ENCODE assay signal across 8 cellular contexts in genomic region chr11:70755410-70756158, GRCh38.
DNase-seq lines count a peak whose midpoint lies in the region; ATAC-seq and TF ChIP-seq lines count a peak whose summit lies in the region.

No MANE protein-coding gene starts in this region.

- H3K27ac Mint-ChIP-seq in naive B cell, result no peak overlapping the region
- no peak overlapping the region for H3K27ac Mint-ChIP-seq in stimulated activated effector memory CD8-positive, alpha-beta T cell treated with anti-CD3 and anti-CD28 coated beads, Interleukin-12 subunit alpha, Interleukin-12 subunit beta, amount 100 ng/mL, for 72 hours

- H3K27me3 Mint-ChIP-seq in naive B cell, result peaks cover 4 to 26% (median 23%) of the 10 kb centered on the region in 3 donors

- no peak overlapping the region for H3K4me2 ChIP-seq in OCI-LY3 (ENCODE audit: low read length)

- H3K36me3 ChIP-seq in OCI-LY3 (replicated peaks; ENCODE audit: low read depth, low read length), result no peaks in the 10 kb centered on the region
- H3K36me3 ChIP-seq in esophagus squamous epithelium, result no peaks in the 10 kb centered on the region

- ATAC-seq in naive B cell (ENCODE audit: low read depth in 2 of 2) (peak; percentile 48 to 49), GM21717 (IDR thresholded peaks at IDR 0.05; ENCODE audit: unreplicated experiment) (no peak)
- peak; percentile 82 for ATAC-seq in stimulated activated effector memory CD8-positive, alpha-beta T cell treated with anti-CD3 and anti-CD28 coated beads, Interleukin-12 subunit alpha, Interleukin-12 subunit beta, amount 100 ng/mL, for 72 hours

- no peaks in the 10 kb centered on the region for H3K4me1 Mint-ChIP-seq in naive B cell
- no peaks in the 10 kb centered on the region for H3K4me1 Mint-ChIP-seq in stimulated activated effector memory CD8-positive, alpha-beta T cell treated with anti-CD3 and anti-CD28 coated beads, Interleukin-12 subunit alpha, Interleukin-12 subunit beta, amount 100 ng/mL, for 72 hours

- H4K20me1 ChIP-seq in OCI-LY3 (ENCODE audit: insufficient read depth, low read length), result no peaks in the 10 kb centered on the region

- intact Hi-C loops in esophagus squamous epithelium (cut with DNase I), result loop anchor here (5.0 kb wide), 1 partner anchor 283 kb away; no protein-coding TSS in a partner anchor

- H3K9me3 ChIP-seq in OCI-LY3 (ENCODE audit: insufficient read depth, low read length) (peaks cover 4% of the 10 kb centered on the region; the same call in 1 of the 2 replicates), esophagus squamous epithelium (peaks cover 0 to 11% (median 9%) of the 10 kb centered on the region in 3 donors)

- H3K36me3 Mint-ChIP-seq in naive B cell, result peaks cover 2 to 6% of the 10 kb centered on the region in 2 donors
- no peaks in the 10 kb centered on the region for H3K36me3 Mint-ChIP-seq in stimulated activated effector memory CD8-positive, alpha-beta T cell treated with anti-CD3 and anti-CD28 coated beads, Interleukin-12 subunit alpha, Interleukin-12 subunit beta, amount 100 ng/mL, for 72 hours

- DNase-seq in D341Med (ENCODE audit: low spot score) (peak; percentile 86), HuH-7.5 (ENCODE audit: low spot score) (peak; percentile 98), activated T-cell treated with anti-CD3 and anti-CD28 coated beads for 4 hours (peak; percentile 36), esophagus squamous epithelium (lab: John Stamatoyannopoulos, UW) (no peak), naive B cell (peak; percentile 12)
- peak; percentile 55 to 77 for DNase-seq in stimulated activated effector memory CD8-positive, alpha-beta T cell treated with anti-CD3 and anti-CD28 coated beads, Interleukin-12 subunit alpha, Interleukin-12 subunit beta, amount 100 ng/mL, for 72 hours (ENCODE audit: low spot score in 2 of 2)

- H3K4me1 ChIP-seq in OCI-LY3 (ENCODE audit: low read length) (no peaks in the 10 kb centered on the region), esophagus squamous epithelium (peaks cover 0 to 7% (median 6%) of the 10 kb centered on the region in 3 donors)

- H2AFZ ChIP-seq in OCI-LY3 (ENCODE audit: low read depth, low read length), result 0 out of 2 replicates have a peak overlapping the region, but pooled peaks have one; percentile 82

- TF ChIP-seq POLR2A in esophagus squamous epithelium (IDR thresholded peaks at IDR 0.05), result no peak

- H3K79me2 ChIP-seq in OCI-LY3 (ENCODE audit: low read length), result no peaks in the 10 kb centered on the region

- peaks cover 33% of the 10 kb centered on the region for H3K27me3 ChIP-seq in OCI-LY3 (ENCODE audit: low read depth, low read length)
- H3K27me3 ChIP-seq in esophagus squamous epithelium, result peaks cover 0 to 29% (median 0%) of the 10 kb centered on the region in 4 donors

- no peak overlapping the region for H3K4me3 Mint-ChIP-seq in naive B cell
- no peak overlapping the region for H3K4me3 Mint-ChIP-seq in stimulated activated effector memory CD8-positive, alpha-beta T cell treated with anti-CD3 and anti-CD28 coated beads, Interleukin-12 subunit alpha, Interleukin-12 subunit beta, amount 100 ng/mL, for 72 hours

- 27 to 88% methylated on average over 3 to 6 of the region's 37 CpGs for WGBS in esophagus squamous epithelium, 2 donors

- no peak overlapping the region for H3K9ac ChIP-seq in OCI-LY3 (ENCODE audit: low read length)

- H3K4me3 ChIP-seq in OCI-LY3 (ENCODE audit: low read length), result no peak overlapping the region
- peak overlapping the region in 1 of 4 donors; percentile 18 for H3K4me3 ChIP-seq in esophagus squamous epithelium

- H3K27ac ChIP-seq in OCI-LY3 (ENCODE audit: low read length), result no peak overlapping the region
- H3K27ac ChIP-seq in esophagus squamous epithelium, result no peak overlapping the region

- TF ChIP-seq CTCF in OCI-LY3 (IDR thresholded peaks at IDR 0.05; ENCODE audit: low read depth, low read length) (peak; percentile 88), esophagus squamous epithelium (IDR thresholded peaks at IDR 0.05) (peak; percentile 73 to 96 (median 92))

- H3K9me3 Mint-ChIP-seq in naive B cell, result peaks cover 2 to 22% (median 15%) of the 10 kb centered on the region in 7 donors
- H3K9me3 Mint-ChIP-seq in stimulated activated effector memory CD8-positive, alpha-beta T cell treated with anti-CD3 and anti-CD28 coated beads, Interleukin-12 subunit alpha, Interleukin-12 subunit beta, amount 100 ng/mL, for 72 hours, result peaks cover 5% of the 10 kb centered on the region
